ENCODE assay signal across 11 cellular contexts in genomic region chr18:12507007-12507406, GRCh38.
"Had no signal": no experiment of that assay in that cellular context is flagged by ENCODE, and none has a peak within 500 bp of the region (broad histone marks: within the 10 kb centered on the region; RNA-seq: fewer than 3 reads in every experiment).

No MANE protein-coding gene starts in this region.

- ATAC-seq: GM23338, HCT116 had no signal

- FAIRE-seq: H1, H54 had no signal

- H3K9ac ChIP-seq: GM23248 had no signal

- H3K4me2 ChIP-seq: GM23338 had no signal

- H2AFZ ChIP-seq: GM23248, GM23338 had no signal

- H3K4me3 ChIP-seq: GM23248, GM23338, HAP-1 had no signal

- H3K9me3 ChIP-seq: HAP-1 had no signal

- DNase-seq: GM23248, GOT3, H7, H9, HCEC 1CT, HFFc6 had no signal

- H3K27ac ChIP-seq: GM23248 had no signal

- H3K4me1 ChIP-seq: HAP-1 had no signal
